Comparison of ENCODE assay signal across 9 cellular contexts in the genomic region with DNA sequence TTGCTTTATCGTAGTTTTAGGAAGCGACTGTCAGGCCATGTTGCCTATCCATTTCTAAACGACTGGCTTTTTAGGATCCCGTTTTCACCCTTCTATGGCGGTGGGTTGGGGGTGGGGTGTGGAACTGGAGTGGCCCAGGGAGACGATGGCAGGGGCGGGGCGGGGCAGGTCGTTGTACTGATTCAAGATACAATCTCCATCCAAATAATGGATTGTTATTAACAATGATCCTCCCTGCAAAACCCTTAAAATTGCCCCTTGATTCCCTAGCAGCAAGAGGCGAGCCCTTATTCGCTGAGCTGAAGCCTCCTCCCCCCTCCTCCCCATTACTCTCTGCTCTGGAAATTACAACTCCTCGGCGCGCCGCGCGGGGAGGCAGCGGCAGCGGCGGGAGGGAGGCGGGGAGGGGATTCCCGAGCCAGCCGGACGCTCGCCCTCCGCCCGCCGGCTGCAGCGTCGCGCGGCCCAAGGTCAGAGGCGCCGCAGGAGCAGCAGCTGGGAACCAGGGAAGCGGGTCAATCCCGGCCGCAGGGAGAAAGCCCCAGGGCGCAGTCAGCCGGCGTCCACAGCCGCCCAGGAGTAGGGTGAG. TPM values are rescaled to one million over a fixed set of nuclear protein-coding genes. Genes with fewer than 3 reads are reported as not detected.
DNase-seq lines count a peak whose midpoint lies in the region; ATAC-seq, FAIRE-seq and TF ChIP-seq lines count a peak whose summit lies in the region.
"Had no signal": no experiment of that assay in that cellular context is flagged by ENCODE, and none has a peak within 500 bp of the region (broad histone marks: within the 10 kb centered on the region; RNA-seq: fewer than 3 reads in every experiment).

A gene (plus strand): TSS at position 348 of the 589 bp plus-strand sequence. CDS start 912 bp downstream, outside the sequence.

- H3K4me1 ChIP-seq in K562 (replicated peaks in 1 of 2; ENCODE audit: control insufficient read depth in 2 of 2, insufficient read depth in 2 of 2, low read length in 2 of 2) (peaks cover 20 to 44% of the 10 kb centered on the region in 2 experiments), liver (ENCODE audit: control insufficient read depth in 4 of 4, insufficient read depth in 4 of 4, low read length in 3 of 4) (peaks cover 15 to 22% (median 19%) of the 10 kb centered on the region in 4 donors)

- 15% methylated on average over 19 of the region's 41 CpGs for WGBS in K562 (ENCODE audit: insufficient coverage, low coverage, missing lambda C conversion rate)
- 2% methylated on average over 41 of the region's 41 CpGs for WGBS in liver

- peak; percentile 81 for DNase-seq in D721Med (ENCODE audit: insufficient read length, low spot score)
- peak; percentile 39 for DNase-seq in NCI-H1105 (lab: John Stamatoyannopoulos, UW)
- peak in 3 of 4 experiments; percentile 38 to 50 (median 49) for DNase-seq in K562 (ENCODE audit: extremely low read depth in 1 of 4, low spot score in 3 of 4)
- DNase-seq in type B pancreatic cell (ENCODE audit: extremely low spot score, unreplicated experiment), result no peak
- no peak for DNase-seq in pons (ENCODE audit: low spot score)

- no peak within 1 kb of the TSS for H3K27ac Mint-ChIP-seq in type B pancreatic cell
- H3K27ac Mint-ChIP-seq: activated naive CD4-positive, alpha-beta T cell treated with anti-CD3 and anti-CD28 coated beads, Interleukin-2, amount 50 U/mL, for 72 hours had no signal

- FAIRE-seq in D721Med (lab: Jason Lieb, UNC) (no peak), K562 (lab: Jason Lieb, UNC) (no peak)

- H3K27me3 Mint-ChIP-seq in type B pancreatic cell, result peaks cover 79% of the 10 kb centered on the region

- TF ChIP-seq EP300 in K562 (IDR thresholded peaks at IDR 0.05; ENCODE audit: low read length), result no peak

- no peaks in the 10 kb centered on the region for H3K4me1 Mint-ChIP-seq in type B pancreatic cell (ENCODE audit: unreplicated experiment)

- H3K27ac ChIP-seq in K562 (ENCODE audit: extremely low read depth, low read depth, low read length) (no peak within 1 kb of the TSS), liver (ENCODE audit: low read depth in 1 of 2, low read length in 2 of 2) (no peak within 1 kb of the TSS)

- H3K4me3 Mint-ChIP-seq in type B pancreatic cell, result peak within 1 kb of the TSS; percentile 82

- H3K79me2 ChIP-seq in K562 (ENCODE audit: control insufficient read depth, insufficient read depth, low read length), result no peaks in the 10 kb centered on the region

- no peak for TF ChIP-seq POLR2A in K562 (conservative IDR thresholded peaks at IDR 0.05)

- TF ChIP-seq CTCF in D721Med (IDR thresholded peaks at IDR 0.05; ENCODE audit: insufficient read depth, missing control alignments), result no peak
- no peak for TF ChIP-seq CTCF in K562 (IDR thresholded peaks at IDR 0.05 in 2 of 3, conservative IDR thresholded peaks at IDR 0.05 in 1 of 3; ENCODE audit: insufficient read depth in 2 of 3, low read depth in 1 of 3, low read length in 3 of 3)
- TF ChIP-seq CTCF in liver (IDR thresholded peaks at IDR 0.05; ENCODE audit: low read depth, low read length, missing input control), result no peak
- peak; percentile 1 for TF ChIP-seq CTCF in type B pancreatic cell (conservative IDR thresholded peaks at IDR 0.05)

- no peaks in the 10 kb centered on the region; the same call in 1 of the 2 replicates for H4K20me1 ChIP-seq in K562 (replicated peaks; ENCODE audit: control insufficient read depth, insufficient read depth, low read length)

- no peak for TF ChIP-seq RAD21 in K562 (CRISPR knock-in tag; conservative IDR thresholded peaks at IDR 0.05 in 1 of 2, IDR thresholded peaks at IDR 0.05 in 1 of 2)
- TF ChIP-seq RAD21 in liver (IDR thresholded peaks at IDR 0.05), result no peak

- ATAC-seq in K562, result peak; percentile 49
- ATAC-seq in GM21723 (IDR thresholded peaks at IDR 0.05; ENCODE audit: unreplicated experiment), result no peak
- ATAC-seq in GM21529 (IDR thresholded peaks at IDR 0.05; ENCODE audit: unreplicated experiment), result no peak

- H2AFZ ChIP-seq in K562 (ENCODE audit: low read depth, low read length), result no peak within 1 kb of the TSS

- H3K36me3 ChIP-seq in K562 (ENCODE audit: control insufficient read depth, insufficient read depth, low read length) (no peaks in the 10 kb centered on the region), liver (ENCODE audit: control insufficient read depth in 4 of 4, insufficient read depth in 3 of 4, low read depth in 1 of 4, low read length in 3 of 4) (no peaks in the 10 kb centered on the region)

- peak within 1 kb of the TSS; percentile 54 for H3K4me2 ChIP-seq in K562 (ENCODE audit: insufficient read depth, low read length)

- intact Hi-C loops in K562 (cut with micrococcal nuclease), result no loop called here

- in situ Hi-C loops in K562 (cut with MboI), result no loop called here

- POLR2A ChIA-PET in K562 (lab: Yijun Ruan, JAX), result interaction anchor here (0.6 to 1.5 kb wide), 9 partner anchors 9 to 261 kb away, joined by 3 to 5 read pairs (median 4); no protein-coding TSS in a partner anchor

- no TSS peak for BruUV-seq in K562 (replicated peaks; lab: Mats Ljungman, UMichigan)

- H3K4me3 ChIP-seq in K562 (peak within 1 kb of the TSS; percentile 14), liver (ENCODE audit: low read depth in 1 of 3, low read length in 3 of 3) (peak within 1 kb of the TSS in 2 of 3 donors; percentile 12 to 49)

- H3K36me3 Mint-ChIP-seq in type B pancreatic cell, result no peaks in the 10 kb centered on the region

- H3K27me3 ChIP-seq in K562 (ENCODE audit: control insufficient read depth in 2 of 2, insufficient read depth in 2 of 2, low read length in 2 of 2) (no peaks in the 10 kb centered on the region; a peak in 1 of 5 replicates), liver (ENCODE audit: control insufficient read depth in 4 of 4, insufficient read depth in 4 of 4, low read length in 3 of 4) (peaks cover 0 to 14% (median 6%) of the 10 kb centered on the region in 4 donors)

- H3K9me3 ChIP-seq in K562 (replicated peaks; ENCODE audit: control insufficient read depth, insufficient read depth, low read depth, low read length) (no peaks in the 10 kb centered on the region), liver (ENCODE audit: control insufficient read depth in 4 of 4, low read length in 3 of 4) (no peaks in the 10 kb centered on the region)

- H3K9ac ChIP-seq in K562 (ENCODE audit: insufficient read depth in 1 of 2, low read depth in 2 of 2, low read length in 2 of 2) (peak within 1 kb of the TSS in 1 of 2 experiments; percentile 55; a peak in 1 of 4 replicates), liver (ENCODE audit: low read depth in 1 of 2, low read length in 2 of 2) (no peak within 1 kb of the TSS)

- H3K9me3 Mint-ChIP-seq in type B pancreatic cell, result no peaks in the 10 kb centered on the region
- H3K9me3 Mint-ChIP-seq: activated naive CD4-positive, alpha-beta T cell treated with anti-CD3 and anti-CD28 coated beads, Interleukin-2, amount 50 U/mL, for 72 hours had no signal

- H3K9me1 ChIP-seq in K562 (ENCODE audit: control insufficient read depth, insufficient read depth, low read length), result no peaks in the 10 kb centered on the region

- CTCF ChIA-PET in K562 (lab: Yijun Ruan, JAX; ENCODE audit: low intra/inter-chr PET ratio), result interaction anchor here (0.6 kb wide), 1 partner anchor 363 kb away, joined by 3 read pairs; no protein-coding TSS in a partner anchor

TF ChIP-seq in K562, 482 proteins besides CTCF, POLR2A, EP300 and RAD21 (continues in another document):
- TF ChIP-seq MTA3 (IDR thresholded peaks at IDR 0.05; ENCODE audit: borderline replicate concordance), result no peak

TF ChIP-seq in liver, 16 proteins besides CTCF, POLR2A, EP300 and RAD21:
- TF ChIP-seq RXRA (IDR thresholded peaks at IDR 0.05), result no peak

RNA-seq across cellular contexts. Expression of the gene that starts here (rescaled TPM):
- 0.12 and 0.21 TPM in 2 replicates for total RNA-seq in K562 (2011; cell fraction: chromatin; rRNA removed; ENCODE audit: low replicate concordance)
- total RNA-seq in K562 (2011; cell fraction: nucleolus; rRNA removed), result under 0.01 and 0.13 TPM in 2 replicates
- 0.07 TPM in 1 of 2 replicates, not detected in the other for total RNA-seq in K562 (2011; cell fraction: nucleoplasm; rRNA removed)
- total RNA-seq in K562 (2014; rRNA removed) (0.24 and 0.59 TPM in 2 replicates), K562 (2014; rRNA removed; fragmentation: Illumina TruSeq; extraction: Trizol) (0.11 and 0.13 TPM in 2 replicates), K562 (2015; rRNA removed; fragmentation: Illumina TruSeq; extraction: Trizol) (0.33 and 0.34 TPM in 2 replicates), K562 (2021) (0.36 and 0.60 TPM in 2 replicates), liver (under 1 TPM; under 0.01 to 0.05 TPM), type B pancreatic cell (ENCODE audit: low replicate concordance) (0.65 and 2.1 TPM in 2 replicates)
- polyA plus RNA-seq in K562 (2011; rRNA removed) (0.01 and 0.06 TPM in 2 replicates), K562 (2014; fragmentation: Illumina TruSeq; extraction: Trizol) (0.25 and 0.31 TPM in 2 replicates), K562 (2014; fragmentation: Nextera tagmentation; extraction: Ambion mirVana) (under 1 TPM; 0.04 TPM), K562 (2014; rRNA removed) (0.22 and 0.60 TPM in 2 replicates), liver (not detected)
- polyA plus RNA-seq in K562 (2011; cell fraction: cytosol; rRNA removed), result 0.01 and 0.18 TPM in 2 replicates
- polyA plus RNA-seq in K562 (2011; cell fraction: nucleus; rRNA removed), result 0.03 and 0.26 TPM in 2 replicates
- 1.7 and 4.0 TPM in 2 replicates for polyA plus RNA-seq in K562 (2012)
- polyA minus RNA-seq in K562 (2011; rRNA and poly(A)+ RNA removed), result 0.04 TPM in 1 of 2 replicates, not detected in the other
- 0.38 TPM in 1 of 2 replicates, not detected in the other for polyA minus RNA-seq in K562 (2011; cell fraction: cytosol; rRNA and poly(A)+ RNA removed)
- 0.11 and 0.13 TPM in 2 replicates for polyA minus RNA-seq in K562 (2011; cell fraction: nucleus; rRNA and poly(A)+ RNA removed)

Comparison
In these comparisons a context has a peak if more than half of its experiments do, and no peak if none do; other contexts are left out.
1. DNase-seq: peak in D721Med (single experiment), NCI-H1105 (single experiment) and K562 (3 of 4); none in type B pancreatic cell (single experiment) and pons (single experiment).